In genomic region chrX:57103489-57103888, GRCh38 we compare ENCODE assay signal across 32 cellular contexts.
"Had no signal": no experiment of that assay in that cellular context is flagged by ENCODE, and none has a peak within 500 bp of the region (broad histone marks: within the 10 kb centered on the region; RNA-seq: fewer than 3 reads in every experiment).

No MANE protein-coding gene starts in this region.

- H3K27me3 ChIP-seq: adrenal gland, body of pancreas, brain microvascular endothelial cell had no signal

- H3K27me3 Mint-ChIP-seq: activated B cell treated with CpG ODN at 0.5 μM for 24 hours; activated CD4-positive, alpha-beta memory T cell treated with anti-CD3 and anti-CD28 coated beads for 36 hours; activated CD4-positive, alpha-beta T cell treated with anti-CD3 and anti-CD28 coated beads, Interleukin-2, amount 10 ng/mL, durations not matched to agents 24 days and 14 days; activated CD8-positive, alpha-beta T cell treated with anti-CD3 and anti-CD28 coated beads for 36 hours; activated naive CD8-positive, alpha-beta T cell treated with anti-CD3 and anti-CD28 coated beads for 36 hours; activated T-helper 17 cell treated with anti-CD3 and anti-CD28 coated beads, Interleukin-2, amount 50 U/mL, for 72 hours; T-helper 17 cell had no signal

- H3K27ac Mint-ChIP-seq: activated B cell treated with CpG ODN at 0.5 μM for 24 hours; activated CD4-positive, alpha-beta memory T cell treated with anti-CD3 and anti-CD28 coated beads for 36 hours; activated CD4-positive, alpha-beta T cell treated with anti-CD3 and anti-CD28 coated beads, Interleukin-2, amount 10 ng/mL, durations not matched to agents 24 days and 14 days; activated CD8-positive, alpha-beta T cell treated with anti-CD3 and anti-CD28 coated beads for 36 hours; activated naive CD4-positive, alpha-beta T cell treated with anti-CD3 and anti-CD28 coated beads for 36 hours; activated naive CD4-positive, alpha-beta T cell treated with anti-CD3 and anti-CD28 coated beads, Interleukin-2, amount 50 U/mL, for 72 hours; activated naive CD8-positive, alpha-beta T cell treated with anti-CD3 and anti-CD28 coated beads for 36 hours; activated T-cell treated with anti-CD3 and anti-CD28 coated beads, Interleukin-2, amount 50 U/mL, for 72 hours; activated T-helper 1 cell treated with anti-CD3 and anti-CD28 coated beads, Interleukin-12 subunit alpha, Interleukin-12 subunit beta, Interleukin-2, Interleukin-4 antibody, amounts not matched to agents 30 ng/mL and 10 ng/mL and 1 ng/mL, durations not matched to agents 14 hours and 24 hours and 36 hours; activated T-helper 17 cell treated with anti-CD3 and anti-CD28 coated beads, Interleukin-2, amount 50 U/mL, for 72 hours; T-helper 17 cell had no signal

- H3K4me3 Mint-ChIP-seq: activated B cell treated with CpG ODN at 0.5 μM for 24 hours; activated CD4-positive, alpha-beta memory T cell treated with anti-CD3 and anti-CD28 coated beads for 36 hours; activated CD4-positive, alpha-beta T cell treated with anti-CD3 and anti-CD28 coated beads, Interleukin-2, amount 10 ng/mL, durations not matched to agents 24 days and 14 days; activated CD8-positive, alpha-beta T cell treated with anti-CD3 and anti-CD28 coated beads for 36 hours; activated naive CD4-positive, alpha-beta T cell treated with anti-CD3 and anti-CD28 coated beads for 36 hours; activated naive CD8-positive, alpha-beta T cell treated with anti-CD3 and anti-CD28 coated beads for 36 hours; activated T-cell treated with anti-CD3 and anti-CD28 coated beads, Interleukin-2, amount 50 U/mL, for 4 hours; activated T-cell treated with anti-CD3 and anti-CD28 coated beads, Interleukin-2, amount 50 U/mL, for 72 hours; activated T-helper 1 cell treated with anti-CD3 and anti-CD28 coated beads, Interleukin-12 subunit alpha, Interleukin-12 subunit beta, Interleukin-2, Interleukin-4 antibody, amounts not matched to agents 30 ng/mL and 10 ng/mL and 1 ng/mL, durations not matched to agents 14 hours and 24 hours and 36 hours; activated T-helper 17 cell treated with anti-CD3 and anti-CD28 coated beads, Interleukin-2, amount 50 U/mL, for 72 hours; T-helper 17 cell had no signal

- ATAC-seq: activated CD8-positive, alpha-beta T cell treated with anti-CD3 and anti-CD28 coated beads for 36 hours; activated naive CD4-positive, alpha-beta T cell treated with anti-CD3 and anti-CD28 coated beads, Interleukin-2, amount 50 U/mL, for 72 hours; activated T-cell treated with anti-CD3 and anti-CD28 coated beads, Interleukin-2, amount 50 U/mL, for 4 hours; activated T-cell treated with anti-CD3 and anti-CD28 coated beads, Interleukin-2, amount 50 U/mL, for 72 hours; activated T-helper 17 cell treated with anti-CD3 and anti-CD28 coated beads, Interleukin-2, amount 50 U/mL, for 72 hours; body of pancreas; T-helper 17 cell had no signal

- H3K4me1 ChIP-seq: adrenal gland, body of pancreas, breast epithelium had no signal

- H3K4me3 ChIP-seq: adrenal gland, body of pancreas, breast epithelium had no signal

- DNase-seq: activated B cell treated with CpG ODN at 0.5 μM for 24 hours; activated CD4-positive, alpha-beta memory T cell treated with anti-CD3 and anti-CD28 coated beads for 36 hours; activated CD4-positive, alpha-beta T cell treated with anti-CD3 and anti-CD28 coated beads for 4 hours; activated CD4-positive, alpha-beta T cell treated with anti-CD3 and anti-CD28 coated beads, Interleukin-2, amount 50 U/mL, for 1 hour; activated CD4-positive, alpha-beta T cell treated with anti-CD3 and anti-CD28 coated beads, Interleukin-2, amount 50 U/mL, for 4 hours; activated CD4-positive, CD25-positive, alpha-beta regulatory T cell treated with anti-CD3 and anti-CD28 coated beads, Interleukin-2, amount 50 U/mL, for 72 hours; activated CD8-positive, alpha-beta memory T cell treated with anti-CD3 and anti-CD28 coated beads, Interleukin-2, amount 50 U/mL, for 4 hours; activated CD8-positive, alpha-beta T cell treated with anti-CD3 and anti-CD28 coated beads for 36 hours; activated effector memory CD4-positive, alpha-beta T cell treated with anti-CD3 and anti-CD28 coated beads, Interleukin-2, amount 50 U/mL, for 16 hours; activated gamma-delta T cell treated with Interleukin-2 at 50 U/mL for 16 hours; activated naive CD4-positive, alpha-beta T cell; activated naive CD4-positive, alpha-beta T cell treated with anti-CD3 and anti-CD28 coated beads, Interleukin-2, amount 50 U/mL, for 16 hours; activated naive CD8-positive, alpha-beta T cell treated with anti-CD3 and anti-CD28 coated beads for 36 hours; activated T-cell treated with anti-CD3 and anti-CD28 coated beads for 4 hours; activated T-cell treated with anti-CD3 and anti-CD28 coated beads, Interleukin-2, amount 50 U/mL, for 1 hour; activated T-cell treated with anti-CD3 and anti-CD28 coated beads, Interleukin-2, amount 50 U/mL, for 4 hours; activated T-cell treated with anti-CD3 and anti-CD28 coated beads, Interleukin-2, amount 50 U/mL, for 72 hours; adrenal gland; amniotic stem cell; aorta; body of pancreas; brain microvascular endothelial cell; central memory CD4-positive, alpha-beta T cell; T-helper 17 cell; T-helper 9 cell had no signal

- H3K4me1 Mint-ChIP-seq: activated B cell treated with CpG ODN at 0.5 μM for 24 hours; activated CD4-positive, alpha-beta T cell treated with anti-CD3 and anti-CD28 coated beads, Interleukin-2, amount 10 ng/mL, durations not matched to agents 24 days and 14 days; activated naive CD8-positive, alpha-beta T cell treated with anti-CD3 and anti-CD28 coated beads for 36 hours; activated T-helper 17 cell treated with anti-CD3 and anti-CD28 coated beads, Interleukin-2, amount 50 U/mL, for 72 hours; T-helper 17 cell had no signal

- H3K27ac ChIP-seq: adrenal gland, body of pancreas, brain microvascular endothelial cell, breast epithelium, VCaP had no signal

- H3K36me3 ChIP-seq: adrenal gland, brain microvascular endothelial cell, breast epithelium had no signal

- H3K9me3 ChIP-seq: body of pancreas had no signal
